Comparison of ENCODE assay signal across 20 cellular contexts in genomic region chr15:78968114-78968513, GRCh38. TPM values are rescaled to one million over a fixed set of nuclear protein-coding genes. Genes with fewer than 3 reads are reported as not detected.
A peak's percentile ranks its signal among the peaks of the same experiment; 100 is the strongest.
DNase-seq lines count a peak whose midpoint lies in the region; ATAC-seq and TF ChIP-seq lines count a peak whose summit lies in the region.
"Had no signal": no experiment of that assay in that cellular context is flagged by ENCODE, and none has a peak within 500 bp of the region (broad histone marks: within the 10 kb centered on the region; RNA-seq: fewer than 3 reads in every experiment).

No MANE protein-coding gene starts in this region.

- CTCF ChIA-PET in HCT116 (lab: Charles Lee) (interaction anchor here (0.8 to 2.5 kb wide), 3 partner anchors 11 to 217 kb away, joined by 3 to 13 read pairs (median 5); no protein-coding TSS in a partner anchor), PC-9 (lab: Charles Lee) (no interaction called here), SK-N-SH (lab: Yijun Ruan, JAX) (interaction anchor here (1.5 to 2.5 kb wide), 3 partner anchors 11 to 59 kb away, joined by 3 to 13 read pairs (median 9); no protein-coding TSS in a partner anchor)

- no peaks in the 10 kb centered on the region for H3K9me2 ChIP-seq in HCT116 (ENCODE audit: insufficient read depth)
- H3K9me2 ChIP-seq in PC-9 (ENCODE audit: insufficient read depth) = no peaks in the 10 kb centered on the region
- H3K9me2 ChIP-seq in SK-N-SH = no peaks in the 10 kb centered on the region

- peak; percentile 57 for ATAC-seq in HCT116
- ATAC-seq in left lung = peak; percentile 21
- ATAC-seq in HG03135 (IDR thresholded peaks at IDR 0.05; ENCODE audit: unreplicated experiment) = no peak
- ATAC-seq: GM12878 had no signal

- no peaks in the 10 kb centered on the region for H3K9me3 ChIP-seq in HCT116 (ENCODE audit: control insufficient read depth in 1 of 2, insufficient read depth in 1 of 2, low read depth in 1 of 2, low read length in 2 of 2)
- H3K9me3 ChIP-seq in PC-9 (ENCODE audit: insufficient read depth, low read depth) = no peaks in the 10 kb centered on the region
- no peaks in the 10 kb centered on the region for H3K9me3 ChIP-seq in left lung
- no peaks in the 10 kb centered on the region for H3K9me3 ChIP-seq in trophoblast cell (ENCODE audit: insufficient read depth, low read depth, low read length)
- no peaks in the 10 kb centered on the region for H3K9me3 ChIP-seq in SK-N-SH
- H3K9me3 ChIP-seq: BE2C, HAP-1 had no signal

- H4K20me1 ChIP-seq in HCT116 (ENCODE audit: insufficient read depth) = no peaks in the 10 kb centered on the region
- no peaks in the 10 kb centered on the region for H4K20me1 ChIP-seq in PC-9 (ENCODE audit: insufficient read depth)
- no peaks in the 10 kb centered on the region for H4K20me1 ChIP-seq in SK-N-SH (ENCODE audit: insufficient read depth)

- H3K36me3 ChIP-seq in HCT116 (ENCODE audit: control insufficient read depth in 1 of 2, insufficient read depth in 2 of 2, low read length in 2 of 2) = no peaks in the 10 kb centered on the region
- no peaks in the 10 kb centered on the region for H3K36me3 ChIP-seq in PC-9 (ENCODE audit: low read depth)
- H3K36me3 ChIP-seq in left lung = no peaks in the 10 kb centered on the region
- no peaks in the 10 kb centered on the region for H3K36me3 ChIP-seq in trophoblast cell (ENCODE audit: control insufficient read depth in 1 of 2, insufficient read depth in 2 of 2, low read length in 2 of 2)
- H3K36me3 ChIP-seq in SK-N-SH (replicated peaks in 1 of 2; ENCODE audit: control insufficient read depth in 1 of 2, insufficient read depth in 2 of 2, low read length in 1 of 2) = no peaks in the 10 kb centered on the region
- H3K36me3 ChIP-seq: BE2C, HAP-1 had no signal

- H3F3A ChIP-seq in PC-9 (ENCODE audit: insufficient read depth, low read depth) (peaks cover 13% of the 10 kb centered on the region), SK-N-SH (replicated peaks; ENCODE audit: insufficient read depth) (no peaks in the 10 kb centered on the region)

- TF ChIP-seq RAD21 in HCT116 (IDR thresholded peaks at IDR 0.05; ENCODE audit: low read depth) (no peak), SK-N-SH (IDR thresholded peaks at IDR 0.05; ENCODE audit: low read length) (no peak)

- H2BK120ac ChIP-seq in trophoblast cell (ENCODE audit: insufficient read depth, low read length, poor library complexity) = no peak overlapping the region

- DNase-seq in HCT116 (ENCODE audit: low read depth, low spot score) (no peak), PC-9 (no peak), left lung (no peak), trophoblast cell (no peak), kidney glomerular epithelial cell (lab: John Stamatoyannopoulos, UW) (no peak), SK-N-SH (no peak)
- DNase-seq: ACHN; BE2C; C1 segment of cervical spinal cord; CD4-positive, CD25-positive, alpha-beta regulatory T cell; CD8-positive, alpha-beta memory T cell; COR-L47; DMS 273 treated with DMSO at 0.1 percent for 48 hours; DND-41; EL; IMR-90 had no signal

- peak overlapping the region; percentile 77 for H2BK12ac ChIP-seq in trophoblast cell (ENCODE audit: low read length)

- no peak overlapping the region for H4K12ac ChIP-seq in trophoblast cell (ENCODE audit: low read depth, low read length)

- peak overlapping the region; percentile 68 for H4K91ac ChIP-seq in trophoblast cell (ENCODE audit: low read depth, low read length)

- TF ChIP-seq EP300 in SK-N-SH (IDR thresholded peaks at IDR 0.05; ENCODE audit: borderline replicate concordance in 1 of 2, low read depth in 1 of 2, low read length in 1 of 2) = no peak

- H3K9ac ChIP-seq in HCT116 (ENCODE audit: low read length) (no peak overlapping the region), trophoblast cell (ENCODE audit: low read length) (no peak overlapping the region), SK-N-SH (no peak overlapping the region)

- no peak overlapping the region for H3K14ac ChIP-seq in trophoblast cell (ENCODE audit: low read length)

- H3K4me3 ChIP-seq in HCT116 (replicated peaks in 1 of 2; ENCODE audit: low read depth in 1 of 2, low read length in 2 of 2) = no peak overlapping the region
- H3K4me3 ChIP-seq in PC-9 = no peak overlapping the region
- H3K4me3 ChIP-seq in left lung = no peak overlapping the region
- H3K4me3 ChIP-seq in trophoblast cell (ENCODE audit: low read depth, low read length) = no peak overlapping the region
- H3K4me3 ChIP-seq in SK-N-SH (ENCODE audit: low read depth in 2 of 2, low read length in 1 of 2) = no peak overlapping the region
- H3K4me3 ChIP-seq: GM12878, HAP-1 had no signal

- peaks cover 4% of the 10 kb centered on the region for H3K79me1 ChIP-seq in trophoblast cell (ENCODE audit: low read length)

- H3K4me2 ChIP-seq in HCT116 (ENCODE audit: low read length) (peak overlapping the region; percentile 70; the same call in 1 of the 2 replicates), PC-9 (peak overlapping the region; percentile 14; the same call in 1 of the 2 replicates), trophoblast cell (ENCODE audit: low read length) (no peak overlapping the region), SK-N-SH (no peak overlapping the region)

- no peak overlapping the region for H3K18ac ChIP-seq in trophoblast cell (ENCODE audit: low read length)

- intact Hi-C loops in HCT116 (cut with micrococcal nuclease) = no loop called here
- intact Hi-C loops in PC-9 (cut with micrococcal nuclease; ENCODE audit: unreplicated experiment) = loop anchor here (1.0 kb wide), 1 partner anchor 16 kb away; no protein-coding TSS in a partner anchor
- intact Hi-C loops in left lung (cut with DNase I) = no loop called here

- no CpG with 5 or more reads among the region's 2 CpGs for WGBS in trophoblast cell (ENCODE audit: extremely low coverage, insufficient coverage, insufficient read length)
- 82% methylated on average over 2 of the region's 2 CpGs for whole genome bisulfite sequencing in SK-N-SH (ENCODE audit: low lambda C conversion rate)

- no peak overlapping the region for H2AFZ ChIP-seq in HCT116 (ENCODE audit: low read depth, low read length, poor library complexity, severe bottlenecking)
- H2AFZ ChIP-seq in PC-9 = no peak overlapping the region
- H2AFZ ChIP-seq in trophoblast cell (ENCODE audit: insufficient read depth, low read length, poor library complexity) = no peak overlapping the region
- no peak overlapping the region for H2AFZ ChIP-seq in SK-N-SH (ENCODE audit: low read depth)

- no peak overlapping the region for H3K23ac ChIP-seq in trophoblast cell (ENCODE audit: low read length)

- POLR2A ChIA-PET in HCT116 (lab: Charles Lee) (interaction anchor here (0.9 kb wide), 1 partner anchor 8 kb away, joined by 3 read pairs; no protein-coding TSS in a partner anchor), PC-9 (lab: Charles Lee; ENCODE audit: unreplicated experiment) (interaction anchor here (0.7 kb wide), 1 partner anchor 24 kb away, joined by 6 read pairs; the partner anchor contains the start of gene CTSH), SK-N-SH (lab: Yijun Ruan, JAX) (no interaction called here)

- BruUV-seq in HCT116 (replicated peaks; lab: Mats Ljungman, UMichigan) (no TSS peak), PC-9 (replicated peaks; lab: Mats Ljungman, UMichigan) (no TSS peak)

- RAD21 ChIA-PET in HCT116 (lab: Charles Lee; ENCODE audit: low non-redundant PET in 1 of 2, low total read pairs in 2 of 2, uncharacterized antibody in 2 of 2, unreplicated experiment in 2 of 2) = no interaction called here

- H4K8ac ChIP-seq in trophoblast cell (ENCODE audit: low read depth, low read length) = no peak overlapping the region

- no peak overlapping the region for H2BK5ac ChIP-seq in trophoblast cell (ENCODE audit: low read depth, low read length, poor library complexity)

- H3K4me1 ChIP-seq in HCT116 (ENCODE audit: control insufficient read depth in 1 of 2, insufficient read depth in 2 of 2, low read length in 2 of 2) (peaks cover 25 to 30% of the 10 kb centered on the region in 2 experiments), PC-9 (replicated peaks; ENCODE audit: insufficient read depth) (peaks cover 52% of the 10 kb centered on the region), left lung (no peaks in the 10 kb centered on the region), trophoblast cell (ENCODE audit: control insufficient read depth in 1 of 2, insufficient read depth in 2 of 2, low read length in 2 of 2) (peaks cover 12 to 13% of the 10 kb centered on the region in 2 experiments), SK-N-SH (ENCODE audit: control insufficient read depth in 1 of 2, insufficient read depth in 2 of 2, low read depth in 1 of 2, low read length in 1 of 2) (no peaks in the 10 kb centered on the region)
- H3K4me1 ChIP-seq: BE2C had no signal

- H3K27me3 ChIP-seq in HCT116 (ENCODE audit: insufficient read depth, low read length) (no peaks in the 10 kb centered on the region), PC-9 (ENCODE audit: insufficient read depth, low read depth) (no peaks in the 10 kb centered on the region), left lung (no peaks in the 10 kb centered on the region), trophoblast cell (ENCODE audit: insufficient read depth, low read length) (no peaks in the 10 kb centered on the region), SK-N-SH (ENCODE audit: insufficient read depth) (no peaks in the 10 kb centered on the region)
- H3K27me3 ChIP-seq: BE2C had no signal

- H3K27ac ChIP-seq in HCT116 (ENCODE audit: low read depth, low read length) = peak overlapping the region; percentile 40
- H3K27ac ChIP-seq in PC-9 = peak overlapping the region; percentile 52
- H3K27ac ChIP-seq in left lung = no peak overlapping the region
- H3K27ac ChIP-seq in trophoblast cell (ENCODE audit: low read depth, low read length) = no peak overlapping the region
- no peak overlapping the region for H3K27ac ChIP-seq in SK-N-SH (ENCODE audit: low read depth in 2 of 2, low read length in 1 of 2)
- H3K27ac ChIP-seq: HL-60 had no signal

- H3K4ac ChIP-seq in trophoblast cell (ENCODE audit: low read depth, low read length) = no peak overlapping the region

- TF ChIP-seq POLR2A in HCT116 (IDR thresholded peaks at IDR 0.05; ENCODE audit: borderline replicate concordance, extremely low read depth, insufficient read depth, insufficient read length) = no peak

- no peak overlapping the region for H2AK5ac ChIP-seq in trophoblast cell (ENCODE audit: low read length)

- H3K79me2 ChIP-seq in HCT116 (ENCODE audit: insufficient read depth, low read length) (no peaks in the 10 kb centered on the region), PC-9 (ENCODE audit: low read depth) (no peaks in the 10 kb centered on the region), trophoblast cell (ENCODE audit: control insufficient read depth, insufficient read depth, low read length, poor library complexity) (no peaks in the 10 kb centered on the region), SK-N-SH (ENCODE audit: insufficient read depth) (no peaks in the 10 kb centered on the region)

- TF ChIP-seq CTCF in HCT116 (IDR thresholded peaks at IDR 0.05 in 2 of 3, conservative IDR thresholded peaks at IDR 0.05 in 1 of 3; ENCODE audit: borderline replicate concordance in 1 of 3, insufficient read depth in 1 of 3, low read depth in 2 of 3, low read length in 2 of 3) (no peak), PC-9 (conservative IDR thresholded peaks at IDR 0.05) (no peak), left lung (IDR thresholded peaks at IDR 0.05) (no peak), SK-N-SH (IDR thresholded peaks at IDR 0.05) (no peak)

RNA-seq across cellular contexts. Expression of gene CTSH, which starts 23.3 kb away (rescaled TPM):
- total RNA-seq in HCT116 (2021; ENCODE audit: unreplicated experiment) = 37.5 TPM
- 31.2 and 50.0 TPM in 2 replicates for polyA plus RNA-seq in HCT116 (2012)
- total RNA-seq in PC-9 (2021) = 101 and 128 TPM in 2 replicates
- 1,000 to 10,000 TPM; 1,132 to 1,298 TPM for total RNA-seq in left lung
- polyA plus RNA-seq in trophoblast cell (2013) = 73.2 and 80.7 TPM in 2 replicates
- polyA plus RNA-seq in SK-N-SH (2012; rRNA removed) = 22.7 and 23.0 TPM in 2 replicates
- polyA plus RNA-seq in SK-N-SH (2012; cell fraction: cytosol; rRNA removed) = 18.4 and 19.0 TPM in 2 replicates
- 20.0 and 24.4 TPM in 2 replicates for polyA plus RNA-seq in SK-N-SH (2012; cell fraction: nucleus; rRNA removed)

Comparison
In these comparisons a context has a peak if more than half of its experiments do, and no peak if none do; other contexts are left out.
1. H3K27ac ChIP-seq: peak in HCT116 (single experiment) and PC-9 (single experiment); none in left lung (0 of 2), trophoblast cell (single experiment) and SK-N-SH (0 of 2).
2. H3K4me2 ChIP-seq: peak in HCT116 (single experiment) and PC-9 (single experiment); none in trophoblast cell (single experiment) and SK-N-SH (single experiment).